In the genomic region with DNA sequence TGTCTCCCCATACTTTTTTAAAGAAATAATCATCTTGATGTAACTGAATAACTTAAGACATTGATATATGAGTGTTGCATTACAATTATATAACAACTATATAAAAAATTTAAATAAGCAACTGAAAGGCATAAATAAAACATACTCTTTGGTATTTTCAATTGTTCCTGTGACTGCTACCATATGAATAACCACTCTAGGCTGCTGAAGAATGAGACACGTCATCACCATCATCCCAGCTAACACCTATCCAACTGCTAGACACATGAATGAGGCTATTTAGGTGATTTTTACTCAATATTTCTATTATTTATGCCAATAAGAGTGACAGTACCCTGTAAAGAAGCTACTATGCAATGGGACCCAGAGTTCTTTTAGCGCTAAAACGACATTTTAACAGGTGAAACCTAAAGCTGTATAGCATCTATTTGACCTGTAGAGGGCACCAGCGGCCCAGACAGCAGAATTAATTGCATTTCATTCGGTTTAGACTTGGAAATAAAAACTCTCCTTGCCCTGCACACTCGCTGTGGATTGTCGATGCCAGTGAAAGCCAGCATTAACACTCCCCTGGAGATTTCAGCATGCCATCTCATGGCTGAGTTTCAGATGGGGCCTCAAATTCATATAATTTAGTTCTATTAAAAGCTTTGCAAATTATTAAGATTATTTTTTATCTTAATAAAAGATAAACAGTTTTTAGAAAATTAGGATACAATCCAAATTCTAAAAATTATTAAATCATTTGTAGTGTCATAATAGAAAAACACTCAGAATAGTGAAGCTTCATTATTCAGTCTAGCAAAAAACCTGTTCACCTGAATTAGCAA, we compare ENCODE assay signal across 8 cellular contexts.
A peak's percentile ranks its signal among the peaks of the same experiment; 100 is the strongest.
DNase-seq lines count a peak whose midpoint lies in the region; ATAC-seq and TF ChIP-seq lines count a peak whose summit lies in the region.

No MANE protein-coding gene starts in this region.

- ATAC-seq in GM19395 (IDR thresholded peaks at IDR 0.05; ENCODE audit: unreplicated experiment) (peak; percentile 88), HG03354 (IDR thresholded peaks at IDR 0.05; ENCODE audit: poor library complexity, severe bottlenecking, unreplicated experiment) (peak; percentile 91), WTC11 (peak; percentile 76)

- H3K27me3 Mint-ChIP-seq in WTC11 (ENCODE audit: low read depth): peaks cover 9% of the 10 kb centered on the region

- H3K9me3 Mint-ChIP-seq in WTC11: no peaks in the 10 kb centered on the region; the same call in 1 of the 2 replicates

- peak; percentile 73 for TF ChIP-seq CTCF in WTC11 (IDR thresholded peaks at IDR 0.05)

- peaks cover 13% of the 10 kb centered on the region for H3K4me1 Mint-ChIP-seq in WTC11

- no peaks in the 10 kb centered on the region for H3K36me3 Mint-ChIP-seq in WTC11

- DNase-seq in DMS153 (lab: John Stamatoyannopoulos, UW): peak; percentile 47
- peak; percentile 46 for DNase-seq in NCI-H2196 treated with DMSO at 0.1 percent for 48 hours (lab: John Stamatoyannopoulos, UW; ENCODE audit: unreplicated experiment)
- DNase-seq in WTC11 (ENCODE audit: low spot score): peak; percentile 57
- DNase-seq in fibroblast of peridontal ligament (ENCODE audit: extremely low read depth): peak; percentile 61
- peak; percentile 12 for DNase-seq in occipital lobe (lab: John Stamatoyannopoulos, UW)
- DNase-seq in activated effector memory CD4-positive, alpha-beta T cell treated with Interleukin-2 at 50 U/mL for 16 hours: no peak

- no peak overlapping the region for H3K4me3 Mint-ChIP-seq in WTC11

- POLR2A ChIA-PET in WTC11 (lab: Charles Lee): interaction anchor here (0.6 kb wide), 1 partner anchor 222 kb away, joined by 5 read pairs; no protein-coding TSS in a partner anchor

- CTCF ChIA-PET in WTC11 (lab: Charles Lee): interaction anchor here (0.6 to 3.8 kb wide), 28 partner anchors 10 to 939 kb away, joined by 3 to 40 read pairs (median 4); a partner anchor contains a TSS

- no peak overlapping the region for H3K27ac Mint-ChIP-seq in WTC11

TF ChIP-seq in WTC11, 78 proteins besides CTCF, POLR2A, EP300 and RAD21:
- TF ChIP-seq NFYB (CRISPR knock-in tag; conservative IDR thresholded peaks at IDR 0.05; ENCODE audit: low read depth) (no peak), TCF7 (CRISPR knock-in tag; IDR thresholded peaks at IDR 0.05; ENCODE audit: low read depth) (no peak), ZNF423 (CRISPR knock-in tag; IDR thresholded peaks at IDR 0.05) (no peak), ZNF138 (CRISPR knock-in tag; conservative IDR thresholded peaks at IDR 0.05) (no peak), ZNF396 (CRISPR knock-in tag; IDR thresholded peaks at IDR 0.05; ENCODE audit: borderline replicate concordance) (no peak), TEAD1 (CRISPR knock-in tag; IDR thresholded peaks at IDR 0.05) (no peak), GTF2I (CRISPR knock-in tag; conservative IDR thresholded peaks at IDR 0.05) (no peak), TP53 (CRISPR knock-in tag; IDR thresholded peaks at IDR 0.05) (no peak), MYBL2 (CRISPR knock-in tag; IDR thresholded peaks at IDR 0.05) (no peak), MXD4 (CRISPR knock-in tag; IDR thresholded peaks at IDR 0.05; ENCODE audit: borderline replicate concordance) (no peak)
- TF ChIP-seq, protein P1, sequence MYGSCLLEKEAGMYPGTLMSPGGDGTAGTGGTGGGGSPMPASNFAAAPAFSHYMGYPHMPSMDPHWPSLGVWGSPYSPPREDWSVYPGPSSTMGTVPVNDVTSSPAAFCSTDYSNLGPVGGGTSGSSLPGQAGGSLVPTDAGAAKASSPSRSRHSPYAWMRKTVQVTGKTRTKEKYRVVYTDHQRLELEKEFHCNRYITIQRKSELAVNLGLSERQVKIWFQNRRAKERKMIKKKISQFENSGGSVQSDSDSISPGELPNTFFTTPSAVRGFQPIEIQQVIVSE (CRISPR knock-in tag; IDR thresholded peaks at IDR 0.05; ENCODE audit: borderline replicate concordance): no peak
- TF ChIP-seq, protein P2, sequence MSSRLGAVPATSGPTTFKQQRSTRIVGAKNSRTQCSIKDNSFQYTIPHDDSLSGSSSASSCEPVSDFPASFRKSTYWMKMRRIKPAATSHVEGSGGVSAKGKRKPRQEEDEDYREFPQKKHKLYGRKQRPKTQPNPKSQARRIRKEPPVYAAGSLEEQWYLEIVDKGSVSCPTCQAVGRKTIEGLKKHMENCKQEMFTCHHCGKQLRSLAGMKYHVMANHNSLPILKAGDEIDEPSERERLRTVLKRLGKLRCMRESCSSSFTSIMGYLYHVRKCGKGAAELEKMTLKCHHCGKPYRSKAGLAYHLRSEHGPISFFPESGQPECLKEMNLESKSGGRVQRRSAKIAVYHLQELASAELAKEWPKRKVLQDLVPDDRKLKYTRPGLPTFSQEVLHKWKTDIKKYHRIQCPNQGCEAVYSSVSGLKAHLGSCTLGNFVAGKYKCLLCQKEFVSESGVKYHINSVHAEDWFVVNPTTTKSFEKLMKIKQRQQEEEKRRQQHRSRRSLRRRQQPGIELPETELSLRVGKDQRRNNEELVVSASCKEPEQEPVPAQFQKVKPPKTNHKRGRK (CRISPR knock-in tag; IDR thresholded peaks at IDR 0.05; ENCODE audit: borderline replicate concordance): no peak
- TF ChIP-seq, protein P3, sequence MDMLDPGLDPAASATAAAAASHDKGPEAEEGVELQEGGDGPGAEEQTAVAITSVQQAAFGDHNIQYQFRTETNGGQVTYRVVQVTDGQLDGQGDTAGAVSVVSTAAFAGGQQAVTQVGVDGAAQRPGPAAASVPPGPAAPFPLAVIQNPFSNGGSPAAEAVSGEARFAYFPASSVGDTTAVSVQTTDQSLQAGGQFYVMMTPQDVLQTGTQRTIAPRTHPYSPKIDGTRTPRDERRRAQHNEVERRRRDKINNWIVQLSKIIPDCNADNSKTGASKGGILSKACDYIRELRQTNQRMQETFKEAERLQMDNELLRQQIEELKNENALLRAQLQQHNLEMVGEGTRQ (CRISPR knock-in tag; IDR thresholded peaks at IDR 0.05): no peak
- TF ChIP-seq, protein P4, sequence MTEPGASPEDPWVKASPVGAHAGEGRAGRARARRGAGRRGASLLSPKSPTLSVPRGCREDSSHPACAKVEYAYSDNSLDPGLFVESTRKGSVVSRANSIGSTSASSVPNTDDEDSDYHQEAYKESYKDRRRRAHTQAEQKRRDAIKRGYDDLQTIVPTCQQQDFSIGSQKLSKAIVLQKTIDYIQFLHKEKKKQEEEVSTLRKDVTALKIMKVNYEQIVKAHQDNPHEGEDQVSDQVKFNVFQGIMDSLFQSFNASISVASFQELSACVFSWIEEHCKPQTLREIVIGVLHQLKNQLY (CRISPR knock-in tag; IDR thresholded peaks at IDR 0.05): no peak
- TF ChIP-seq, protein P5, sequence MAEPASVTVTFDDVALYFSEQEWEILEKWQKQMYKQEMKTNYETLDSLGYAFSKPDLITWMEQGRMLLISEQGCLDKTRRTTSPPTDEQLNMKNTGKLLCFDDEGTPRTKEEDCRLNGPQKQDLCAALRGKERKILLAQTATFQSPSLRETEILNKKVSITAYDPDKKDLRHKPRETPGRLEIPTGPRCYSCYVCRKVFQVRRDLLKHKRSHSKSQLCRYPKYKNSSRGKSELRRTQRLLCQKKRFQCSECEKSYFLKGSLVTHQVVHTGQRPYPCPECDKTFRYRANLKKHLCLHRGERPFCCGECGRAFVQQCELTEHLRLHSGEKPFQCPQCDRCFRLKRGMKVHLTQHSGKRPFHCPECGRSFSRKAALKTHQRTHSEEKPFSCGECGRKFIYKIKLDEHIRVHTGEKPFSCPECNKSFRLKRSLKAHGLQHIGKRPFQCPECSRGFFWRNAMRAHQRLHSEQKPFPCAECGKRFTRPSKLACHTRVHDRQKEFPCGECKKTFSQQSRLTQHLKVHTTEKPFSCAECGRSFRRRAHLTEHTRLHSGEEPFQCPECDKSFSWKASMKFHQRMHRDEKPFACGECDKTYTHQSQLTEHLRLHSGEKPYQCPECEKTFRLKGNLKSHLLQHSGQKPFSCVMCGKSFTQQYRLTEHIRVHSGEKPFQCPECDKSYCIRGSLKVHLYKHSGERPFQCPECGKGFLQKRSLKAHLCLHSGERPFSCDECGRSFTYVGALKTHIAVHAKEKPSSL (CRISPR knock-in tag; conservative IDR thresholded peaks at IDR 0.05): no peak
TF ChIP-seq in WTC11: peak in this region for 0.
